ENCODE assay signal across 15 cellular contexts in genomic region chr12:123498126-123498825, GRCh38. TPM values are rescaled to one million over a fixed set of nuclear protein-coding genes. Genes with fewer than 3 reads are reported as not detected.
A peak's percentile ranks its signal among the peaks of the same experiment; 100 is the strongest.
DNase-seq lines count a peak whose midpoint lies in the region; TF ChIP-seq lines count a peak whose summit lies in the region.
"Had no signal": no experiment of that assay in that cellular context is flagged by ENCODE, and none has a peak within 500 bp of the region (broad histone marks: within the 10 kb centered on the region; RNA-seq: fewer than 3 reads in every experiment).

No MANE protein-coding gene starts in this region.

- TF ChIP-seq CTCF in MCF 10A (IDR thresholded peaks at IDR 0.05; ENCODE audit: unreplicated experiment) (no peak), mammary epithelial cell (conservative IDR thresholded peaks at IDR 0.05 in 1 of 2, IDR thresholded peaks at IDR 0.05 in 1 of 2; ENCODE audit: extremely low read depth in 1 of 2, insufficient read depth in 1 of 2, low read depth in 1 of 2, low read length in 2 of 2) (no peak), endodermal cell (conservative IDR thresholded peaks at IDR 0.05) (no peak)

- H3K4me3 Mint-ChIP-seq in MCF 10A (ENCODE audit: unreplicated experiment) (no peak overlapping the region), endodermal cell (no peak overlapping the region)
- no peak overlapping the region for H3K4me3 Mint-ChIP-seq in activated T-cell treated with anti-CD3 and anti-CD28 coated beads, Interleukin-2, amount 50 U/mL, for 24 hours
- H3K4me3 Mint-ChIP-seq: CD8-positive, alpha-beta T cell had no signal

- no peaks in the 10 kb centered on the region for H4K20me1 ChIP-seq in mammary epithelial cell (ENCODE audit: insufficient read depth, low read length)

- no peak overlapping the region for H3K4me2 ChIP-seq in mammary epithelial cell (ENCODE audit: insufficient read depth, low read depth, low read length)

- no peak for DNase-seq in MCF 10A (ENCODE audit: unreplicated experiment)
- no peak for DNase-seq in mammary epithelial cell
- peak; percentile 27 for DNase-seq in HuH-7 (ENCODE audit: low spot score)
- DNase-seq in endodermal cell = peak; percentile 68
- no peak for DNase-seq in activated T-cell treated with anti-CD3 and anti-CD28 coated beads, Interleukin-2, amount 50 U/mL, for 24 hours
- DNase-seq in kidney tubule cell (ENCODE audit: low spot score) = no peak
- DNase-seq in cerebellum (ENCODE audit: low spot score) = no peak
- DNase-seq: ACHN; BE2C; CD8-positive, alpha-beta T cell; KG1; NCI-H187 treated with DMSO at 0.1 percent for 48 hours; NCI-H446 treated with DMSO at 0.1 percent for 48 hours; NCI-H774; SHP77 treated with DMSO at 0.1 percent for 48 hours had no signal

- H3K9ac ChIP-seq in mammary epithelial cell (ENCODE audit: insufficient read depth, low read length) (no peak overlapping the region), endodermal cell (ENCODE audit: extremely low read depth, low read length, poor library complexity, severe bottlenecking) (no peak overlapping the region)

- H3K9me3 ChIP-seq in mammary epithelial cell (replicated peaks; ENCODE audit: insufficient read depth, low read length) = no peaks in the 10 kb centered on the region
- H3K9me3 ChIP-seq in endodermal cell (ENCODE audit: control insufficient read depth, low read length) = no peaks in the 10 kb centered on the region
- H3K9me3 ChIP-seq: BE2C had no signal

- in situ Hi-C loops in mammary epithelial cell (cut with MboI; ENCODE audit: low sequenced_read_pairs in 2 of 2) = no loop called here

- H3K9me3 Mint-ChIP-seq in MCF 10A (ENCODE audit: unreplicated experiment) (no peaks in the 10 kb centered on the region), endodermal cell (no peaks in the 10 kb centered on the region)
- H3K9me3 Mint-ChIP-seq in activated T-cell treated with anti-CD3 and anti-CD28 coated beads, Interleukin-2, amount 50 U/mL, for 24 hours = no peaks in the 10 kb centered on the region
- H3K9me3 Mint-ChIP-seq: CD8-positive, alpha-beta T cell had no signal

- H3K4me3 ChIP-seq in mammary epithelial cell (replicated peaks in 1 of 3; ENCODE audit: insufficient read depth in 1 of 3, low read depth in 2 of 3, low read length in 3 of 3) (no peak overlapping the region), endodermal cell (ENCODE audit: low read length) (no peak overlapping the region)

- H3K27me3 ChIP-seq in mammary epithelial cell (ENCODE audit: insufficient read depth, low read length) (no peaks in the 10 kb centered on the region), endodermal cell (ENCODE audit: control insufficient read depth, insufficient read depth, low read length, poor library complexity, severe bottlenecking) (no peaks in the 10 kb centered on the region)
- H3K27me3 ChIP-seq: BE2C had no signal

- H3K27ac Mint-ChIP-seq in MCF 10A (ENCODE audit: low read depth, unreplicated experiment) (peak overlapping the region; percentile 68), endodermal cell (no peak overlapping the region)
- H3K27ac Mint-ChIP-seq in activated T-cell treated with anti-CD3 and anti-CD28 coated beads, Interleukin-2, amount 50 U/mL, for 24 hours = no peak overlapping the region
- H3K27ac Mint-ChIP-seq: CD8-positive, alpha-beta T cell had no signal

- intact Hi-C loops in MCF 10A (cut with micrococcal nuclease) = no loop called here
- intact Hi-C loops in mammary epithelial cell (cut with micrococcal nuclease) = no loop called here

- CTCF ChIA-PET in MCF 10A (lab: Yijun Ruan, JAX) = interaction anchor here (0.7 kb wide), 2 partner anchors 16 to 49 kb away, joined by 3 read pairs; no protein-coding TSS in a partner anchor
- CTCF ChIA-PET in mammary epithelial cell (lab: Charles Lee; ENCODE audit: low non-redundant PET) = interaction anchor here (0.7 kb wide), 1 partner anchor 112 kb away, joined by 6 read pairs; no protein-coding TSS in a partner anchor

- WGBS in mammary epithelial cell (ENCODE audit: low coverage, missing lambda C conversion rate) = 96% methylated on average over 13 of the region's 13 CpGs
- WGBS in endodermal cell (ENCODE audit: insufficient coverage in 1 of 2, insufficient read length in 1 of 2), 2 experiments = 90 to 95% methylated on average over 10 to 13 of the region's 13 CpGs

- H3K36me3 ChIP-seq in mammary epithelial cell (ENCODE audit: insufficient read depth, low read length) (no peaks in the 10 kb centered on the region), endodermal cell (ENCODE audit: control insufficient read depth, insufficient read depth, low read length) (peaks cover 17% of the 10 kb centered on the region)
- H3K36me3 ChIP-seq: BE2C had no signal

- no peaks in the 10 kb centered on the region for H3K27me3 Mint-ChIP-seq in MCF 10A (ENCODE audit: insufficient read depth, unreplicated experiment)
- H3K27me3 Mint-ChIP-seq in endodermal cell (ENCODE audit: insufficient read depth) = no peaks in the 10 kb centered on the region
- H3K27me3 Mint-ChIP-seq in activated T-cell treated with anti-CD3 and anti-CD28 coated beads, Interleukin-2, amount 50 U/mL, for 24 hours = no peaks in the 10 kb centered on the region

- H3K36me3 Mint-ChIP-seq in MCF 10A (ENCODE audit: insufficient read depth, unreplicated experiment) (peaks cover 35% of the 10 kb centered on the region), endodermal cell (ENCODE audit: low read depth) (peaks cover 44% of the 10 kb centered on the region)
- no peaks in the 10 kb centered on the region for H3K36me3 Mint-ChIP-seq in activated T-cell treated with anti-CD3 and anti-CD28 coated beads, Interleukin-2, amount 50 U/mL, for 24 hours (ENCODE audit: low read depth)

- no peak overlapping the region for H2AFZ ChIP-seq in mammary epithelial cell (ENCODE audit: low read depth, low read length)

- H3K4me1 Mint-ChIP-seq in MCF 10A (ENCODE audit: insufficient read depth, unreplicated experiment) (no peaks in the 10 kb centered on the region), endodermal cell (no peaks in the 10 kb centered on the region)
- no peaks in the 10 kb centered on the region for H3K4me1 Mint-ChIP-seq in activated T-cell treated with anti-CD3 and anti-CD28 coated beads, Interleukin-2, amount 50 U/mL, for 24 hours (ENCODE audit: low read depth)

- BruUV-seq in MCF 10A (replicated peaks; lab: Mats Ljungman, UMichigan) (no TSS peak), mammary epithelial cell (replicated peaks; lab: Mats Ljungman, UMichigan) (no TSS peak)

- H3K27ac ChIP-seq in mammary epithelial cell (ENCODE audit: insufficient read depth, low read depth, low read length) (no peak overlapping the region), endodermal cell (ENCODE audit: low read depth, low read length) (no peak overlapping the region)

- H3K79me2 ChIP-seq in mammary epithelial cell (ENCODE audit: insufficient read depth, low read length) = no peaks in the 10 kb centered on the region

- dilution Hi-C loops in mammary epithelial cell (cut with HindIII; ENCODE audit: low sequenced_read_pairs) = no loop called here

- POLR2A ChIA-PET in MCF 10A (lab: Yijun Ruan, JAX) = interaction anchor here (0.6 to 1.0 kb wide), 3 partner anchors 9 to 102 kb away, joined by 3 to 4 read pairs (median 4); no protein-coding TSS in a partner anchor

- no peaks in the 10 kb centered on the region for H3K4me1 ChIP-seq in mammary epithelial cell (ENCODE audit: insufficient read depth, low read length)
- H3K4me1 ChIP-seq in endodermal cell (ENCODE audit: control insufficient read depth, insufficient read depth, low read length) = no peaks in the 10 kb centered on the region
- H3K4me1 ChIP-seq: BE2C had no signal

RNA-seq across cellular contexts. Expression of gene RILPL1, which starts 35.2 kb away (rescaled TPM):
- total RNA-seq in MCF 10A (2022) (21.5 and 22.9 TPM in 2 replicates), mammary epithelial cell (10 to 100 TPM; 14.0 to 24.3 TPM), endodermal cell (10 to 100 TPM; 19.0 to 25.2 TPM), cerebellum (5.6 TPM)
- 13.3 TPM for polyA plus RNA-seq in mammary epithelial cell
- polyA minus RNA-seq in mammary epithelial cell = 17.3 TPM
- polyA plus RNA-seq in endodermal cell (2013, experiment 1 of 2) = 19.4 TPM
- 21.9 TPM for polyA plus RNA-seq in endodermal cell (2013, experiment 2 of 2)

RNA-seq across cellular contexts. Expression of gene SNRNP35, which starts 40.3 kb away (rescaled TPM):
- total RNA-seq in MCF 10A (2022) = 18.0 and 24.7 TPM in 2 replicates
- 10 to 100 TPM in 1 of 2 donors, 1 to 10 TPM in 1; 9.7 to 22.8 TPM for total RNA-seq in mammary epithelial cell
- 13.3 TPM for polyA plus RNA-seq in mammary epithelial cell
- 10.4 TPM for polyA minus RNA-seq in mammary epithelial cell
- total RNA-seq in endodermal cell = 10 to 100 TPM; 17.9 to 24.9 TPM
- 22.9 TPM for polyA plus RNA-seq in endodermal cell (2013, experiment 1 of 2)
- 16.3 TPM for polyA plus RNA-seq in endodermal cell (2013, experiment 2 of 2)
- total RNA-seq in cerebellum = 25.0 TPM

Comparison
In these comparisons a context has a peak if more than half of its experiments do, and no peak if none do; other contexts are left out.
1. DNase-seq: peak in HuH-7 (single experiment) and endodermal cell (single experiment); none in MCF 10A (single experiment), mammary epithelial cell (single experiment), activated T-cell treated with anti-CD3 and anti-CD28 coated beads, Interleukin-2, amount 50 U/mL, for 24 hours (single experiment), kidney tubule cell (single experiment) and cerebellum (single experiment).